In genomic region chr20:62660768-62661167, GRCh38 we compare ENCODE assay signal across 5 cellular contexts. TPM values are rescaled to one million over a fixed set of nuclear protein-coding genes. Genes with fewer than 3 reads are reported as not detected.
"Had no signal": no experiment of that assay in that cellular context is flagged by ENCODE, and none has a peak within 500 bp of the region (broad histone marks: within the 10 kb centered on the region; RNA-seq: fewer than 3 reads in every experiment).

No MANE protein-coding gene starts in this region.

- H2AFZ ChIP-seq: GM23248 had no signal

- H3K9me3 Mint-ChIP-seq: H9 had no signal

- H3K27ac ChIP-seq: GM23248 had no signal

- DNase-seq: GM23248, H9, HCEC 1CT, IMR-90 had no signal

- H3K4me3 Mint-ChIP-seq: H9 had no signal

- H3K4me3 ChIP-seq: GM23248, K562 had no signal

- ATAC-seq: K562 had no signal

RNA-seq across cellular contexts. Expression of gene NTSR1, which starts 47.9 kb away (rescaled TPM):
- total RNA-seq: GM23248 had no signal
- polyA plus RNA-seq: GM23248 had no signal
